13 cellular contexts compared by ENCODE assay signal in the genomic region with DNA sequence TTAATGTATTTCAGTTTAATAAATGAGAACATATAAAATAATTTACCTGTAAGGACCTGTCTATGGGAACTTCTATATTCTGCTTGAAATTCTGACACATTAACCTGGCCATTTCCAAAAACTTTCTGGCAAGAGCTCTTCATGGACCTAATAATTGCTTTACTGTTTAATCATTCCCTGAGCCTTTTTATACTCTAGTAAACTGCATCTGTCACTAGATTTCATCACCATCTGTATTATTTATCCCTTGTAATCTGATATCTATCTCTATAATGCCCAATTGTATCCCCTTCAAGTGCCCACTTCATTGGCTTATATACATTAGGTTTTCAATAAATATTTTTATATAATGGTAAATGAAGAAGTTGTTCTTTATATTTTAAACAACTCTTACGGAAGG.
A peak's percentile ranks its signal among the peaks of the same experiment; 100 is the strongest.
DNase-seq lines count a peak whose midpoint lies in the region; ATAC-seq lines count a peak whose summit lies in the region.
"Had no signal": no experiment of that assay in that cellular context is flagged by ENCODE, and none has a peak within 500 bp of the region (broad histone marks: within the 10 kb centered on the region; RNA-seq: fewer than 3 reads in every experiment).

No MANE protein-coding gene starts in this region.

- peak overlapping the region; percentile 25 for H3K27ac ChIP-seq in stomach smooth muscle (ENCODE audit: low read length)

- peaks cover 54% of the 10 kb centered on the region for H3K4me1 ChIP-seq in adipocyte (ENCODE audit: control insufficient read depth, insufficient read depth, low read length)
- peaks cover 15% of the 10 kb centered on the region for H3K4me1 ChIP-seq in stomach smooth muscle (ENCODE audit: control insufficient read depth, insufficient read depth, low read length)

- H3K4me3 ChIP-seq in adipocyte (ENCODE audit: low read length): peak overlapping the region; percentile 57
- no peak overlapping the region for H3K4me3 ChIP-seq in stomach smooth muscle (ENCODE audit: low read length in 2 of 2)

- H3K27me3 ChIP-seq in adipocyte (replicated peaks; ENCODE audit: control insufficient read depth, insufficient read depth, low read length) (no peaks in the 10 kb centered on the region), stomach smooth muscle (ENCODE audit: control insufficient read depth in 1 of 2, insufficient read depth in 2 of 2, low read length in 2 of 2) (no peaks in the 10 kb centered on the region)

- peak overlapping the region; percentile 43 for H3K9ac ChIP-seq in adipocyte (ENCODE audit: low read length)
- H3K9ac ChIP-seq in stomach smooth muscle (ENCODE audit: low read length in 2 of 2): no peak overlapping the region

- H3K36me3 ChIP-seq in adipocyte (ENCODE audit: control insufficient read depth, insufficient read depth, low read length, severe bottlenecking) (no peaks in the 10 kb centered on the region), stomach smooth muscle (ENCODE audit: control insufficient read depth in 2 of 2, insufficient read depth in 2 of 2, low read length in 2 of 2) (no peaks in the 10 kb centered on the region)

- H3K9me3 ChIP-seq in adipocyte (ENCODE audit: control insufficient read depth, low read length) (peaks cover 8% of the 10 kb centered on the region), stomach smooth muscle (ENCODE audit: control insufficient read depth in 2 of 2, low read length in 2 of 2) (peaks cover 0 to 4% of the 10 kb centered on the region in 2 donors)

- ATAC-seq in HG02973 (IDR thresholded peaks at IDR 0.05; ENCODE audit: unreplicated experiment) (no peak), GM19324 (IDR thresholded peaks at IDR 0.05; ENCODE audit: low FRiP score, unreplicated experiment) (no peak), HG02938 (IDR thresholded peaks at IDR 0.05; ENCODE audit: unreplicated experiment) (no peak)
- ATAC-seq: activated naive CD4-positive, alpha-beta T cell treated with anti-CD3 and anti-CD28 coated beads, Interleukin-2, amount 50 U/mL, for 72 hours had no signal

- DNase-seq in NCI-H1694 (lab: John Stamatoyannopoulos, UW): peak; percentile 55
- peak; percentile 65 for DNase-seq in adipocyte (ENCODE audit: low read depth)
- peak; percentile 45 for DNase-seq in iris pigment epithelial cell (ENCODE audit: low read depth)
- DNase-seq in NCI-H128 (lab: John Stamatoyannopoulos, UW; ENCODE audit: unreplicated experiment): no peak
- DNase-seq: activated CD8-positive, alpha-beta memory T cell treated with anti-CD3 and anti-CD28 coated beads for 24 hours; CD4-positive, alpha-beta T cell; MV-4-11; T1000 had no signal
